In the genomic region with DNA sequence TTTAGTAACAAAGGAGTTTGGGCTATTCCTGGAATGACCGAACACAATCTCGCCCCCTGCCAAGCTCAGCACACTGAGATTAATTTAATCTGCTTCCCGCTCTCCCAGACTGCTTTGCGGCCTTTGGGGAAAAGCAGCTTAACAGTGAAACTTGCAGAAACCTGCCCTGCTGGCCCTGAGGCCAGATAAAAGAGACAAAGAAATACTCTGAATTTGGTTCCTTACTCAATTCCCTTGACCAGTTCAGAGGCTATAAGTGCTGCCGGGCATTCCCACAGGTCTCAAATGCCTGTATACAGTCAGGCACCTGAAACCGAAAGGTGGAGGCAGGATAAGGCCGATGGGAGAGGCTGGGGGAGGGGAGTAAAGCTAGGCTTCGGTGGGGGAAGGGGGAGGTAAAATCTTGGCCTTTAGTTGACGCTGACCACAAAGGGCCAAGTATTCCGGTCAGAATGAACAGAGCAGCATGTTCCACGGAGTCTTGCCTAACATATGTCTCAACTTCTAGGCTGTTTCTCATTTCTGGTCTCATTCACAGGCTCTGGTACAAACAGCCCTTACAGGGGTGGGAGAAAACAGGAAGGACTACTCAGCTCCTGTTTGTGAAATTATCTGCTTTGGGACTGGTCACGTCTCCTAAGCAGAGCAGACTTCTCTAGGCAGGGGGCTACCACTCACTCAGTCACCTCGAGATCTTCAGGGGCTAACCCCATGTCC, we compare ENCODE assay signal across 8 cellular contexts. TPM values are rescaled to one million over a fixed set of nuclear protein-coding genes. Genes with fewer than 3 reads are reported as not detected.
DNase-seq lines count a peak whose midpoint lies in the region; ATAC-seq, FAIRE-seq and TF ChIP-seq lines count a peak whose summit lies in the region.

No MANE protein-coding gene starts in this region.

- H3K27ac ChIP-seq in osteoblast (ENCODE audit: low read depth, low read length) = peak overlapping the region; percentile 96

- no peaks in the 10 kb centered on the region for H3K27me3 ChIP-seq in osteoblast (ENCODE audit: insufficient read depth, low read length)

- no peaks in the 10 kb centered on the region for H3K9me3 ChIP-seq in osteoblast (ENCODE audit: low read depth, low read length)

- H3K4me1 ChIP-seq in osteoblast (ENCODE audit: insufficient read depth, low read length) = peaks cover 95% of the 10 kb centered on the region

- no peak overlapping the region for H2AFZ ChIP-seq in osteoblast (ENCODE audit: low read length)

- peaks cover 70% of the 10 kb centered on the region for H4K20me1 ChIP-seq in osteoblast (ENCODE audit: insufficient read depth, low read length)

- no peak for ATAC-seq in GM19467 (IDR thresholded peaks at IDR 0.05; ENCODE audit: unreplicated experiment)
- ATAC-seq in HG02763 (IDR thresholded peaks at IDR 0.05; ENCODE audit: unreplicated experiment) = no peak

- peaks cover 100% of the 10 kb centered on the region for H3K79me2 ChIP-seq in osteoblast (ENCODE audit: insufficient read depth, low read length)

- peak overlapping the region; percentile 62 for H3K4me2 ChIP-seq in osteoblast (ENCODE audit: insufficient read depth, low read length)

- TF ChIP-seq CTCF in D721Med (IDR thresholded peaks at IDR 0.05; ENCODE audit: insufficient read depth, missing control alignments) (peak; percentile 11), fibroblast of pulmonary artery (IDR thresholded peaks at IDR 0.05; ENCODE audit: low read length, missing control alignments) (no peak), osteoblast (IDR thresholded peaks at IDR 0.05; ENCODE audit: extremely low read depth, low read depth, low read length) (no peak)

- peaks cover 42% of the 10 kb centered on the region for H3K36me3 ChIP-seq in osteoblast (ENCODE audit: insufficient read depth, low read length)

- peak overlapping the region; percentile 32 for H3K4me3 ChIP-seq in fibroblast of pulmonary artery (replicated peaks; ENCODE audit: low read depth, low read length)
- peak overlapping the region; percentile 23 for H3K4me3 ChIP-seq in osteoblast (ENCODE audit: insufficient read depth, low read length)

- DNase-seq in D721Med (ENCODE audit: insufficient read length, low spot score) (no peak), SKM-1 (lab: John Stamatoyannopoulos, UW; ENCODE audit: unreplicated experiment) (peak; percentile 92), fibroblast of pulmonary artery (ENCODE audit: low read depth) (peak; percentile 97), osteoblast (ENCODE audit: insufficient read length, low spot score, missing footprints) (no peak), NK-92 (lab: John Stamatoyannopoulos, UW; ENCODE audit: unreplicated experiment) (no peak), iPS-NIHi11 (ENCODE audit: low spot score) (no peak)

- FAIRE-seq in D721Med (lab: Jason Lieb, UNC) = peak; percentile 41

RNA-seq across cellular contexts. Expression of a gene that starts 17.8 kb away (rescaled TPM):
- total RNA-seq in osteoblast = under 0.01 TPM in 1 of 2 replicates, not detected in the other

Comparison
In these comparisons a context has a peak if more than half of its experiments do, and no peak if none do; other contexts are left out.
1. DNase-seq: peak in SKM-1 (single experiment) and fibroblast of pulmonary artery (single experiment); none in D721Med (single experiment), osteoblast (single experiment), NK-92 (single experiment) and iPS-NIHi11 (single experiment).